In genomic region chr2:10382313-10383061, GRCh38 we compare ENCODE assay signal across 8 cellular contexts.
DNase-seq lines count a peak whose midpoint lies in the region; ATAC-seq, FAIRE-seq and TF ChIP-seq lines count a peak whose summit lies in the region.

No MANE protein-coding gene starts in this region.

- peaks cover 72 to 75% of the 10 kb centered on the region in 2 experiments for H3K4me1 ChIP-seq in neutrophil (ENCODE audit: control insufficient read depth in 1 of 2, insufficient read depth in 1 of 2, low read depth in 1 of 2, low read length in 1 of 2)

- peak; percentile 91 for FAIRE-seq in GM18507 (lab: Jason Lieb, UNC)

- H3K27ac ChIP-seq in neutrophil: peak overlapping the region; percentile 81

- peaks cover 2% of the 10 kb centered on the region for H3K27me3 Mint-ChIP-seq in activated naive CD8-positive, alpha-beta T cell treated with anti-CD3 and anti-CD28 coated beads, Interleukin-2, amount 10 ng/mL, durations not matched to agents 7 days and 5 days

- POLR2A ChIA-PET in activated naive CD8-positive, alpha-beta T cell treated with anti-CD3 and anti-CD28 coated beads, Interleukin-2, amount 10 ng/mL, durations not matched to agents 7 days and 5 days (lab: Charles Lee): interaction anchor here (0.7 to 2.4 kb wide), 6 partner anchors 10 to 80 kb away, joined by 3 to 11 read pairs (median 4); partner anchors contain the start of gene HPCAL1

- H3K36me3 ChIP-seq in neutrophil: no peaks in the 10 kb centered on the region

- no peaks in the 10 kb centered on the region for H3K36me3 Mint-ChIP-seq in activated naive CD8-positive, alpha-beta T cell treated with anti-CD3 and anti-CD28 coated beads, Interleukin-2, amount 10 ng/mL, durations not matched to agents 7 days and 5 days

- no peaks in the 10 kb centered on the region for H3K27me3 ChIP-seq in neutrophil

- peak overlapping the region; percentile 55 for H3K27ac Mint-ChIP-seq in activated naive CD8-positive, alpha-beta T cell treated with anti-CD3 and anti-CD28 coated beads, Interleukin-2, amount 10 ng/mL, durations not matched to agents 7 days and 5 days

- peaks cover 69% of the 10 kb centered on the region for H3K4me1 Mint-ChIP-seq in activated naive CD8-positive, alpha-beta T cell treated with anti-CD3 and anti-CD28 coated beads, Interleukin-2, amount 10 ng/mL, durations not matched to agents 7 days and 5 days

- no peaks in the 10 kb centered on the region for H3K9me3 Mint-ChIP-seq in activated naive CD8-positive, alpha-beta T cell treated with anti-CD3 and anti-CD28 coated beads, Interleukin-2, amount 10 ng/mL, durations not matched to agents 7 days and 5 days

- DNase-seq in GM18507 (ENCODE audit: extremely low spot score, insufficient read length, low read depth) (peak; percentile 30), NOMO-1 (lab: John Stamatoyannopoulos, UW; ENCODE audit: unreplicated experiment in 2 of 2) (peak; percentile 72 to 77), NCI-H82 treated with DMSO at 0.1 percent for 48 hours (lab: John Stamatoyannopoulos, UW; ENCODE audit: unreplicated experiment) (no peak), occipital lobe (lab: John Stamatoyannopoulos, UW) (no peak)
- peak; percentile 52 for DNase-seq in activated naive CD8-positive, alpha-beta T cell treated with anti-CD3 and anti-CD28 coated beads, Interleukin-2, amount 10 ng/mL, durations not matched to agents 7 days and 5 days

- peak overlapping the region; percentile 70 for H3K4me3 Mint-ChIP-seq in activated naive CD8-positive, alpha-beta T cell treated with anti-CD3 and anti-CD28 coated beads, Interleukin-2, amount 10 ng/mL, durations not matched to agents 7 days and 5 days

- TF ChIP-seq CTCF in neutrophil (IDR thresholded peaks at IDR 0.05): peak; percentile 12

- H3K4me3 ChIP-seq in neutrophil (ENCODE audit: low read depth in 1 of 2, low read length in 1 of 2): peak overlapping the region; percentile 47 to 55

- peak; percentile 61 for ATAC-seq in HG02642 (IDR thresholded peaks at IDR 0.05; ENCODE audit: poor library complexity, unreplicated experiment)
- ATAC-seq in activated naive CD8-positive, alpha-beta T cell treated with anti-CD3 and anti-CD28 coated beads, Interleukin-2, amount 10 ng/mL, durations not matched to agents 7 days and 5 days (ENCODE audit: low read depth): peak; percentile 70
- no peak for ATAC-seq in GM19455 (IDR thresholded peaks at IDR 0.05; ENCODE audit: unreplicated experiment)

- no peaks in the 10 kb centered on the region for H3K9me3 ChIP-seq in neutrophil

Comparison
In these comparisons a context has a peak if more than half of its experiments do, and no peak if none do; other contexts are left out.
1. DNase-seq: peak in GM18507 (single experiment), NOMO-1 (2 of 2) and activated naive CD8-positive, alpha-beta T cell treated with anti-CD3 and anti-CD28 coated beads, Interleukin-2, amount 10 ng/mL, durations not matched to agents 7 days and 5 days (single experiment); none in NCI-H82 treated with DMSO at 0.1 percent for 48 hours (single experiment) and occipital lobe (single experiment).